21 cellular contexts compared by ENCODE assay signal in genomic region chr1:88697503-88697902, GRCh38. TPM values are rescaled to one million over a fixed set of nuclear protein-coding genes. Genes with fewer than 3 reads are reported as not detected.
DNase-seq lines count a peak whose midpoint lies in the region; ATAC-seq, FAIRE-seq and TF ChIP-seq lines count a peak whose summit lies in the region.
"Had no signal": no experiment of that assay in that cellular context is flagged by ENCODE, and none has a peak within 500 bp of the region (broad histone marks: within the 10 kb centered on the region; RNA-seq: fewer than 3 reads in every experiment).

No MANE protein-coding gene starts in this region.

- H3K4me3 ChIP-seq in CD8-positive, alpha-beta memory T cell (ENCODE audit: low read length) = no peak overlapping the region
- H3K4me3 ChIP-seq: gastrocnemius medialis, MG63, thyroid gland had no signal

- DNase-seq in AG20443 (ENCODE audit: low spot score) (peak; percentile 14), GM19239 (ENCODE audit: insufficient read length, low spot score) (no peak), amniotic epithelial cell (ENCODE audit: low read depth) (peak; percentile 48), memory B cell (ENCODE audit: low spot score in 2 of 2) (no peak), mesothelial cell of epicardium (ENCODE audit: low spot score in 2 of 2, unreplicated experiment in 2 of 2) (no peak), CD14-positive monocyte (ENCODE audit: low spot score) (no peak)
- DNase-seq in CD8-positive, alpha-beta memory T cell = no peak
- DNase-seq: activated CD4-positive, alpha-beta T cell treated with anti-CD3 and anti-CD28 coated beads, Interleukin-2, amount 50 U/mL, for 4 hours; activated naive CD4-positive, alpha-beta T cell treated with Interleukin-2 at 50 U/mL for 16 hours; gastrocnemius medialis; MG63; NCI-H1436; nucleus accumbens; right cardiac atrium; stimulated activated naive CD4-positive, alpha-beta T cell treated with Interleukin-2 at 50 U/mL for 16 hours; T-helper 17 cell; thyroid gland had no signal

- no peak overlapping the region for H3K27ac ChIP-seq in CD8-positive, alpha-beta memory T cell (ENCODE audit: low read depth, low read length)
- H3K27ac ChIP-seq: epithelial cell of prostate, gastrocnemius medialis, thyroid gland, VCaP had no signal

- no peak overlapping the region for H3K4me3 Mint-ChIP-seq in memory B cell
- no peak overlapping the region for H3K4me3 Mint-ChIP-seq in mesothelial cell of epicardium
- H3K4me3 Mint-ChIP-seq in CD14-positive monocyte = no peak overlapping the region
- H3K4me3 Mint-ChIP-seq in CD8-positive, alpha-beta memory T cell = no peak overlapping the region
- H3K4me3 Mint-ChIP-seq: brain, T-helper 17 cell had no signal

- H3K9me3 Mint-ChIP-seq in memory B cell (no peaks in the 10 kb centered on the region), mesothelial cell of epicardium (no peaks in the 10 kb centered on the region), CD14-positive monocyte (no peaks in the 10 kb centered on the region)
- no peaks in the 10 kb centered on the region for H3K9me3 Mint-ChIP-seq in CD8-positive, alpha-beta memory T cell

- no peaks in the 10 kb centered on the region for H3K4me1 ChIP-seq in CD8-positive, alpha-beta memory T cell (ENCODE audit: insufficient read depth, low read length)

- H3K27ac Mint-ChIP-seq in memory B cell (peak overlapping the region; percentile 36), mesothelial cell of epicardium (no peak overlapping the region), CD14-positive monocyte (peak overlapping the region in 3 of 7 donors; percentile 18 to 81 (median 62))
- peak overlapping the region in 2 of 8 donors; percentile 32 for H3K27ac Mint-ChIP-seq in CD8-positive, alpha-beta memory T cell
- H3K27ac Mint-ChIP-seq: T-helper 17 cell had no signal

- H3K27me3 Mint-ChIP-seq in memory B cell (no peaks in the 10 kb centered on the region), mesothelial cell of epicardium (ENCODE audit: low read depth) (no peaks in the 10 kb centered on the region), CD14-positive monocyte (ENCODE audit: low read depth in 3 of 3) (peaks cover 0 to 5% (median 0%) of the 10 kb centered on the region in 3 donors)
- no peaks in the 10 kb centered on the region for H3K27me3 Mint-ChIP-seq in CD8-positive, alpha-beta memory T cell
- H3K27me3 Mint-ChIP-seq: brain, T-helper 17 cell had no signal

- H3K9me3 ChIP-seq in CD8-positive, alpha-beta memory T cell (ENCODE audit: low read length) = no peaks in the 10 kb centered on the region
- H3K9me3 ChIP-seq: gastrocnemius medialis, MG63, thyroid gland had no signal

- H3K4me1 Mint-ChIP-seq in memory B cell = peaks cover 29% of the 10 kb centered on the region
- H3K4me1 Mint-ChIP-seq in mesothelial cell of epicardium = peaks cover 16% of the 10 kb centered on the region
- peaks cover 52% of the 10 kb centered on the region for H3K4me1 Mint-ChIP-seq in CD14-positive monocyte
- peaks cover 51 to 73% (median 69%) of the 10 kb centered on the region in 3 donors for H3K4me1 Mint-ChIP-seq in CD8-positive, alpha-beta memory T cell

- H3K27me3 ChIP-seq in CD8-positive, alpha-beta memory T cell (ENCODE audit: insufficient read depth, low read length, poor library complexity, severe bottlenecking) = no peaks in the 10 kb centered on the region
- H3K27me3 ChIP-seq: gastrocnemius medialis, MG63, thyroid gland had no signal

- TF ChIP-seq CTCF in mesothelial cell of epicardium (IDR thresholded peaks at IDR 0.05; ENCODE audit: unreplicated experiment) (no peak), CD14-positive monocyte (IDR thresholded peaks at IDR 0.05) (no peak)

- intact Hi-C loops in CD14-positive monocyte (cut with micrococcal nuclease) = no loop called here

- H3K36me3 ChIP-seq in CD8-positive, alpha-beta memory T cell (ENCODE audit: insufficient read depth, low read length) = peaks cover 4% of the 10 kb centered on the region
- H3K36me3 ChIP-seq: gastrocnemius medialis, thyroid gland had no signal

- peak; percentile 64 for FAIRE-seq in GM19239 (lab: Jason Lieb, UNC)

- CTCF ChIA-PET in CD8-positive, alpha-beta memory T cell (lab: Charles Lee) = no interaction called here

- POLR2A ChIA-PET in CD8-positive, alpha-beta memory T cell (lab: Charles Lee) = no interaction called here

- no peak for ATAC-seq in memory B cell (ENCODE audit: low read depth)
- ATAC-seq in GM18909 (IDR thresholded peaks at IDR 0.05; ENCODE audit: poor library complexity, unreplicated experiment) = no peak
- ATAC-seq: gastrocnemius medialis, right cardiac atrium, T-helper 17 cell had no signal

- H3K36me3 Mint-ChIP-seq in memory B cell = peaks cover 10% of the 10 kb centered on the region
- peaks cover 12% of the 10 kb centered on the region for H3K36me3 Mint-ChIP-seq in mesothelial cell of epicardium
- H3K36me3 Mint-ChIP-seq in CD14-positive monocyte = peaks cover 17 to 24% of the 10 kb centered on the region in 2 donors
- H3K36me3 Mint-ChIP-seq in CD8-positive, alpha-beta memory T cell = peaks cover 6 to 37% (median 18%) of the 10 kb centered on the region in 3 donors

RNA-seq across cellular contexts. Expression of gene PKN2, which starts 13.4 kb away (rescaled TPM):
- total RNA-seq in mesothelial cell of epicardium = 60.2 to 65.1 TPM (median 63.4 TPM) in 3 replicates
- 1 to 10 TPM; 6.9 to 8.7 TPM for polyA plus RNA-seq in CD14-positive monocyte
- total RNA-seq in CD8-positive, alpha-beta memory T cell = 10 to 100 TPM; 14.8 to 17.8 TPM
- polyA plus RNA-seq in CD8-positive, alpha-beta memory T cell = 8.0 TPM

Comparison
In these comparisons a context has a peak if more than half of its experiments do, and no peak if none do; other contexts are left out.
1. DNase-seq: peak in AG20443 (single experiment) and amniotic epithelial cell (single experiment); none in GM19239 (single experiment), memory B cell (0 of 2), mesothelial cell of epicardium (0 of 2), CD14-positive monocyte (single experiment) and CD8-positive, alpha-beta memory T cell (0 of 5).